ENCODE assay signal across 11 cellular contexts in genomic region chr9:137318976-137319375, GRCh38. TPM values are rescaled to one million over a fixed set of nuclear protein-coding genes. Genes with fewer than 3 reads are reported as not detected.
DNase-seq lines count a peak whose midpoint lies in the region; ATAC-seq and TF ChIP-seq lines count a peak whose summit lies in the region.
"Had no signal": no experiment of that assay in that cellular context is flagged by ENCODE, and none has a peak within 500 bp of the region (broad histone marks: within the 10 kb centered on the region; RNA-seq: fewer than 3 reads in every experiment).

No MANE protein-coding gene starts in this region.

- no peak overlapping the region for H3K27ac ChIP-seq in 22Rv1

- TF ChIP-seq CTCF in 22Rv1 (IDR thresholded peaks at IDR 0.05) = 0 out of 2 replicates have a peak, but pooled peaks have one; percentile 7

- ATAC-seq in esophagus mucosa = peak; percentile 6
- ATAC-seq: activated naive CD4-positive, alpha-beta T cell treated with anti-CD3 and anti-CD28 coated beads, Interleukin-2, amount 50 U/mL, for 72 hours had no signal

- DNase-seq in M059J (ENCODE audit: low read depth) (peak; percentile 63), myocyte (ENCODE audit: low read depth) (peak; percentile 79), NCI-H1436 treated with DMSO at 0.1 percent for 48 hours (lab: John Stamatoyannopoulos, UW) (no peak), NCI-H524 (lab: John Stamatoyannopoulos, UW) (no peak), mesenteric fat pad (ENCODE audit: low spot score) (no peak), glomerular visceral epithelial cell (ENCODE audit: extremely low spot score) (no peak)
- DNase-seq: CD4-positive, alpha-beta T cell; stimulated activated naive CD4-positive, alpha-beta T cell treated with Interleukin-2 at 50 U/mL for 16 hours had no signal

RNA-seq across cellular contexts. Expression of gene NRARP, which starts 16.9 kb away (rescaled TPM):
- not detected in 2 replicates for total RNA-seq in M059J (2014; rRNA removed; shearing (Covaris generic))
- total RNA-seq in esophagus mucosa = 20.4 TPM
- 1.2 and 2.0 TPM in 2 replicates for total RNA-seq in myocyte
- 0.09 TPM for polyA plus RNA-seq in myocyte (2012)
- 16.3 TPM for total RNA-seq in mesenteric fat pad

RNA-seq across cellular contexts. Expression of gene TOR4A, which starts 41.5 kb away (rescaled TPM):
- total RNA-seq in M059J (2014; rRNA removed; shearing (Covaris generic)) = 1.7 TPM in 2 replicates
- 15.4 TPM for total RNA-seq in esophagus mucosa
- 1.1 and 3.6 TPM in 2 replicates for total RNA-seq in myocyte
- 0.78 TPM for polyA plus RNA-seq in myocyte (2012)
- 9.2 TPM for total RNA-seq in mesenteric fat pad

Comparison
In these comparisons a context has a peak if more than half of its experiments do, and no peak if none do; other contexts are left out.
1. DNase-seq: peak in M059J (single experiment) and myocyte (single experiment); none in NCI-H1436 treated with DMSO at 0.1 percent for 48 hours (single experiment), NCI-H524 (0 of 2), mesenteric fat pad (single experiment) and glomerular visceral epithelial cell (single experiment).